21 cellular contexts compared by ENCODE assay signal in genomic region chr11:61846351-61846750, GRCh38. TPM values are rescaled to one million over a fixed set of nuclear protein-coding genes. Genes with fewer than 3 reads are reported as not detected.
A peak's percentile ranks its signal among the peaks of the same experiment; 100 is the strongest.
DNase-seq lines count a peak whose midpoint lies in the region; ATAC-seq and TF ChIP-seq lines count a peak whose summit lies in the region.
"Had no signal": no experiment of that assay in that cellular context is flagged by ENCODE, and none has a peak within 500 bp of the region (broad histone marks: within the 10 kb centered on the region; RNA-seq: fewer than 3 reads in every experiment).

No MANE protein-coding gene starts in this region.

- H3K27me3 Mint-ChIP-seq in activated T-helper 1 cell treated with anti-CD3 and anti-CD28 coated beads, Interleukin-12 subunit alpha, Interleukin-12 subunit beta, Interleukin-2, Interleukin-4 antibody, amounts not matched to agents 30 ng/mL and 10 ng/mL and 1 ng/mL, durations not matched to agents 14 hours and 24 hours and 36 hours (ENCODE audit: insufficient read depth): no peaks in the 10 kb centered on the region
- H3K27me3 Mint-ChIP-seq: CD8-positive, alpha-beta memory T cell had no signal

- H3K27ac ChIP-seq in A673 (ENCODE audit: low read depth, low read length, poor library complexity, severe bottlenecking) (peak overlapping the region; percentile 65), right lobe of liver (no peak overlapping the region)
- H3K27ac ChIP-seq: A549 had no signal

- BruUV-seq in A673 (replicated peaks; lab: Mats Ljungman, UMichigan): no TSS peak

- peak overlapping the region; percentile 72 for H3K27ac Mint-ChIP-seq in activated T-helper 1 cell treated with anti-CD3 and anti-CD28 coated beads, Interleukin-12 subunit alpha, Interleukin-12 subunit beta, Interleukin-2, Interleukin-4 antibody, amounts not matched to agents 30 ng/mL and 10 ng/mL and 1 ng/mL, durations not matched to agents 14 hours and 24 hours and 36 hours
- H3K27ac Mint-ChIP-seq: CD8-positive, alpha-beta memory T cell had no signal

- DNase-seq in A673 (ENCODE audit: low spot score) (no peak), right lobe of liver (no peak), sciatic nerve (ENCODE audit: low spot score) (no peak), SHP77 (lab: John Stamatoyannopoulos, UW) (no peak), NOMO-1 treated with dmso at 0.1 percent for 144 hours (lab: John Stamatoyannopoulos, UW; ENCODE audit: unreplicated experiment) (no peak), GF-D8 (lab: John Stamatoyannopoulos, UW) (no peak)
- DNase-seq in activated T-helper 1 cell treated with anti-CD3 and anti-CD28 coated beads, Interleukin-12 subunit alpha, Interleukin-12 subunit beta, Interleukin-2, Interleukin-4 antibody, amounts not matched to agents 30 ng/mL and 10 ng/mL and 1 ng/mL, durations not matched to agents 14 hours and 24 hours and 36 hours (ENCODE audit: low spot score): no peak
- DNase-seq: C1 segment of cervical spinal cord; CD8-positive, alpha-beta memory T cell; DMS53; EL; KG1; NCI-H1105 treated with DMSO at 0.1 percent for 48 hours; NCI-H1694 treated with DMSO at 0.1 percent for 48 hours; NCI-H2107; NCI-H2227 treated with DMSO at 0.1 percent for 48 hours; NCI-H510A treated with DMSO at 0.1 percent for 48 hours; NCI-H774; OCI-M1 had no signal

- H3K9me3 Mint-ChIP-seq in activated T-helper 1 cell treated with anti-CD3 and anti-CD28 coated beads, Interleukin-12 subunit alpha, Interleukin-12 subunit beta, Interleukin-2, Interleukin-4 antibody, amounts not matched to agents 30 ng/mL and 10 ng/mL and 1 ng/mL, durations not matched to agents 14 hours and 24 hours and 36 hours: no peaks in the 10 kb centered on the region
- H3K9me3 Mint-ChIP-seq: CD8-positive, alpha-beta memory T cell had no signal

- ATAC-seq in right lobe of liver: peak; percentile 68 to 90 (median 82)
- peak; percentile 67 for ATAC-seq in sciatic nerve
- ATAC-seq in HG03342 (IDR thresholded peaks at IDR 0.05; ENCODE audit: unreplicated experiment): no peak
- ATAC-seq: A549 had no signal

- intact Hi-C loops in A673 (cut with micrococcal nuclease; ENCODE audit: unreplicated experiment): no loop called here
- intact Hi-C loops in activated T-helper 1 cell treated with anti-CD3 and anti-CD28 coated beads, Interleukin-12 subunit alpha, Interleukin-12 subunit beta, Interleukin-2, Interleukin-4 antibody, amounts not matched to agents 30 ng/mL and 10 ng/mL and 1 ng/mL, durations not matched to agents 14 hours and 24 hours and 36 hours (cut with micrococcal nuclease): no loop called here
- intact Hi-C loops in right lobe of liver (cut with DNase I): no loop called here
- intact Hi-C loops in sciatic nerve (cut with DNase I): no loop called here

- H3K4me1 ChIP-seq in A673 (ENCODE audit: insufficient read depth, low read length, poor library complexity, severe bottlenecking): peaks cover 14% of the 10 kb centered on the region
- peaks cover 0 to 13% (median 0%) of the 10 kb centered on the region in 4 donors for H3K4me1 ChIP-seq in right lobe of liver
- H3K4me1 ChIP-seq: A549 had no signal

- no peak for TF ChIP-seq POLR2A in right lobe of liver (IDR thresholded peaks at IDR 0.05)

- peaks cover 3% of the 10 kb centered on the region for H3K4me1 Mint-ChIP-seq in activated T-helper 1 cell treated with anti-CD3 and anti-CD28 coated beads, Interleukin-12 subunit alpha, Interleukin-12 subunit beta, Interleukin-2, Interleukin-4 antibody, amounts not matched to agents 30 ng/mL and 10 ng/mL and 1 ng/mL, durations not matched to agents 14 hours and 24 hours and 36 hours (ENCODE audit: low read depth)
- H3K4me1 Mint-ChIP-seq: CD8-positive, alpha-beta memory T cell had no signal

- H3K4me3 Mint-ChIP-seq in activated T-helper 1 cell treated with anti-CD3 and anti-CD28 coated beads, Interleukin-12 subunit alpha, Interleukin-12 subunit beta, Interleukin-2, Interleukin-4 antibody, amounts not matched to agents 30 ng/mL and 10 ng/mL and 1 ng/mL, durations not matched to agents 14 hours and 24 hours and 36 hours: no peak overlapping the region
- H3K4me3 Mint-ChIP-seq: CD8-positive, alpha-beta memory T cell had no signal

- H3K27me3 ChIP-seq in A673 (replicated peaks; ENCODE audit: insufficient read depth, low read depth, low read length, poor library complexity) (no peaks in the 10 kb centered on the region), right lobe of liver (no peaks in the 10 kb centered on the region)

- H3K4me3 ChIP-seq in A673 (ENCODE audit: low read depth, low read length, poor library complexity, severe bottlenecking) (no peak overlapping the region), right lobe of liver (no peak overlapping the region)
- H3K4me3 ChIP-seq: A549 had no signal

- WGBS in right lobe of liver (ENCODE audit: insufficient coverage, low coverage, low lambda C conversion rate, missing lambda C conversion rate): 47% methylated on average over 7 of the region's 7 CpGs

- POLR2A ChIA-PET in A673 (lab: Charles Lee; ENCODE audit: low non-redundant PET): no interaction called here

- peaks cover 52% of the 10 kb centered on the region for H3K36me3 Mint-ChIP-seq in activated T-helper 1 cell treated with anti-CD3 and anti-CD28 coated beads, Interleukin-12 subunit alpha, Interleukin-12 subunit beta, Interleukin-2, Interleukin-4 antibody, amounts not matched to agents 30 ng/mL and 10 ng/mL and 1 ng/mL, durations not matched to agents 14 hours and 24 hours and 36 hours (ENCODE audit: low read depth)

- CTCF ChIA-PET in A673 (lab: Charles Lee): no interaction called here

- H3K9me3 ChIP-seq in A673 (ENCODE audit: low read depth, low read length, poor library complexity, severe bottlenecking) (no peaks in the 10 kb centered on the region), right lobe of liver (no peaks in the 10 kb centered on the region)
- H3K9me3 ChIP-seq: A549 had no signal

- TF ChIP-seq CTCF in A673 (conservative IDR thresholded peaks at IDR 0.05; ENCODE audit: low read depth, low read length) (no peak), right lobe of liver (IDR thresholded peaks at IDR 0.05) (no peak)

- H3K36me3 ChIP-seq in A673 (ENCODE audit: insufficient read depth, low read length, poor library complexity, severe bottlenecking): peaks cover 100% of the 10 kb centered on the region
- H3K36me3 ChIP-seq in right lobe of liver: peaks cover 0 to 20% (median 7%) of the 10 kb centered on the region in 4 donors

RNA-seq across cellular contexts. Expression of gene FADS2, which starts 18.3 kb away (rescaled TPM):
- total RNA-seq in A673 (2021): 1,097 and 1,272 TPM in 2 replicates
- 250 and 256 TPM in 2 replicates for total RNA-seq in activated T-helper 1 cell treated with anti-CD3 and anti-CD28 coated beads, Interleukin-12 subunit alpha, Interleukin-12 subunit beta, Interleukin-2, Interleukin-4 antibody, amounts not matched to agents 30 ng/mL and 10 ng/mL and 1 ng/mL, durations not matched to agents 14 hours and 24 hours and 36 hours
- 100 to 1,000 TPM in 4 of 6 experiments, 1 to 10 TPM in 2; 4.2 to 166 (median 110) TPM for total RNA-seq in right lobe of liver
- 140 TPM for total RNA-seq in sciatic nerve

RNA-seq across cellular contexts. Expression of gene FADS1, which starts 29.5 kb away (rescaled TPM):
- total RNA-seq in A673 (2021) (442 and 490 TPM in 2 replicates), right lobe of liver (10 to 100 TPM; 18.3 to 87.6 (median 34.8) TPM), sciatic nerve (99.3 TPM)
- total RNA-seq in activated T-helper 1 cell treated with anti-CD3 and anti-CD28 coated beads, Interleukin-12 subunit alpha, Interleukin-12 subunit beta, Interleukin-2, Interleukin-4 antibody, amounts not matched to agents 30 ng/mL and 10 ng/mL and 1 ng/mL, durations not matched to agents 14 hours and 24 hours and 36 hours: 92.3 and 97.7 TPM in 2 replicates

RNA-seq across cellular contexts. Expression of gene FADS3, which starts 45.0 kb away (rescaled TPM):
- 23.3 and 28.1 TPM in 2 replicates for total RNA-seq in A673 (2021)
- total RNA-seq in activated T-helper 1 cell treated with anti-CD3 and anti-CD28 coated beads, Interleukin-12 subunit alpha, Interleukin-12 subunit beta, Interleukin-2, Interleukin-4 antibody, amounts not matched to agents 30 ng/mL and 10 ng/mL and 1 ng/mL, durations not matched to agents 14 hours and 24 hours and 36 hours: 9.0 and 14.2 TPM in 2 replicates
- 10 to 100 TPM; 13.0 to 69.8 (median 22.7) TPM for total RNA-seq in right lobe of liver
- 127 TPM for total RNA-seq in sciatic nerve

RNA-seq across cellular contexts. Expression of gene FEN1, which starts 53.6 kb away (rescaled TPM):
- total RNA-seq in A673 (2021) (140 and 152 TPM in 2 replicates), right lobe of liver (10 to 100 TPM in 2 of 6 experiments, 1 to 10 TPM in 4; 4.0 to 13.3 (median 5.4) TPM), sciatic nerve (3.7 TPM)
- 147 and 149 TPM in 2 replicates for total RNA-seq in activated T-helper 1 cell treated with anti-CD3 and anti-CD28 coated beads, Interleukin-12 subunit alpha, Interleukin-12 subunit beta, Interleukin-2, Interleukin-4 antibody, amounts not matched to agents 30 ng/mL and 10 ng/mL and 1 ng/mL, durations not matched to agents 14 hours and 24 hours and 36 hours

RNA-seq across cellular contexts. Expression of gene TMEM258, which starts 54.0 kb away (rescaled TPM):
- 138 and 139 TPM in 2 replicates for total RNA-seq in A673 (2021)
- 164 and 166 TPM in 2 replicates for total RNA-seq in activated T-helper 1 cell treated with anti-CD3 and anti-CD28 coated beads, Interleukin-12 subunit alpha, Interleukin-12 subunit beta, Interleukin-2, Interleukin-4 antibody, amounts not matched to agents 30 ng/mL and 10 ng/mL and 1 ng/mL, durations not matched to agents 14 hours and 24 hours and 36 hours
- total RNA-seq in right lobe of liver: 10 to 100 TPM; 31.6 to 74.5 (median 55.3) TPM
- total RNA-seq in sciatic nerve: 96.6 TPM
